Comparison of ENCODE assay signal across 15 cellular contexts in genomic region chr9:136239963-136240330, GRCh38. TPM values are rescaled to one million over a fixed set of nuclear protein-coding genes. Genes with fewer than 3 reads are reported as not detected.
DNase-seq lines count a peak whose midpoint lies in the region; ATAC-seq and TF ChIP-seq lines count a peak whose summit lies in the region.
"Had no signal": no experiment of that assay in that cellular context is flagged by ENCODE, and none has a peak within 500 bp of the region (broad histone marks: within the 10 kb centered on the region; RNA-seq: fewer than 3 reads in every experiment).

No MANE protein-coding gene starts in this region.

- TF ChIP-seq CTCF in GM06990 (IDR thresholded peaks at IDR 0.05; ENCODE audit: insufficient read depth, low read length, poor library complexity, severe bottlenecking) (no peak), OCI-LY1 (IDR thresholded peaks at IDR 0.05; ENCODE audit: low read length) (no peak), right atrium auricular region (IDR thresholded peaks at IDR 0.05) (no peak), GM23338 (conservative IDR thresholded peaks at IDR 0.05; ENCODE audit: low read depth in 2 of 2) (no peak)

- no peak overlapping the region for H3K4me3 Mint-ChIP-seq in GM23338

- no peak overlapping the region; the same call in 1 of the 2 replicates for H3K9ac ChIP-seq in OCI-LY1 (ENCODE audit: low read length)

- H3K27ac Mint-ChIP-seq in GM23338: no peak overlapping the region

- H3K79me2 ChIP-seq in OCI-LY1 (ENCODE audit: insufficient read depth, low read length) (peaks cover 48% of the 10 kb centered on the region), GM23338 (replicated peaks; ENCODE audit: insufficient read depth) (peaks cover 85% of the 10 kb centered on the region)

- ATAC-seq in HG02678 (IDR thresholded peaks at IDR 0.05; ENCODE audit: unreplicated experiment) (peak; percentile 40), GM19467 (IDR thresholded peaks at IDR 0.05; ENCODE audit: unreplicated experiment) (no peak), GM23338 (no peak), left lobe of liver (no peak)

- no peak overlapping the region for H3K4me3 ChIP-seq in GM06990 (replicated peaks; ENCODE audit: low read depth, low read length)
- H3K4me3 ChIP-seq in OCI-LY1 (ENCODE audit: low read depth, low read length, poor library complexity, severe bottlenecking): peak overlapping the region; percentile 40
- no peak overlapping the region for H3K4me3 ChIP-seq in right atrium auricular region
- no peak overlapping the region for H3K4me3 ChIP-seq in GM23338
- H3K4me3 ChIP-seq: coronary artery, SJCRH30 had no signal

- H3K27me3 ChIP-seq in GM06990 (replicated peaks; ENCODE audit: control insufficient read depth, insufficient read depth, low read length) (no peaks in the 10 kb centered on the region), OCI-LY1 (ENCODE audit: insufficient read depth, low read length) (no peaks in the 10 kb centered on the region), right atrium auricular region (no peaks in the 10 kb centered on the region), GM23338 (ENCODE audit: insufficient read depth) (no peaks in the 10 kb centered on the region)
- H3K27me3 ChIP-seq: SJCRH30 had no signal

- H3F3A ChIP-seq in OCI-LY1 (ENCODE audit: insufficient read depth, low read length): peaks cover 9% of the 10 kb centered on the region; the same call in 1 of the 2 replicates
- H3F3A ChIP-seq in GM23338 (replicated peaks; ENCODE audit: low read depth): 0 out of 2 replicates have a peak, but pooled peaks cover 5% of the 10 kb centered on the region

- DNase-seq in GM06990 (ENCODE audit: extremely low read depth, insufficient read length): peak; percentile 59
- DNase-seq in right atrium auricular region (ENCODE audit: low spot score): no peak
- no peak for DNase-seq in NCI-H1105 treated with DMSO at 0.1 percent for 48 hours (lab: John Stamatoyannopoulos, UW)
- DNase-seq in GM23338 (ENCODE audit: low spot score): no peak
- DNase-seq in left lobe of liver (ENCODE audit: low spot score): no peak
- DNase-seq: AML-193, EL, NCI-H226, SJCRH30 had no signal

- H3K4me2 ChIP-seq in OCI-LY1 (ENCODE audit: low read length) (peak overlapping the region; percentile 84), GM23338 (no peak overlapping the region)

- H3K9me3 ChIP-seq in OCI-LY1 (ENCODE audit: low read length) (no peaks in the 10 kb centered on the region), right atrium auricular region (no peaks in the 10 kb centered on the region)
- H3K9me3 ChIP-seq: SJCRH30 had no signal

- no peaks in the 10 kb centered on the region for H3K9me3 Mint-ChIP-seq in GM23338

- H3K4me1 ChIP-seq in OCI-LY1 (ENCODE audit: insufficient read depth, low read length, severe bottlenecking) (peaks cover 75% of the 10 kb centered on the region), right atrium auricular region (peaks cover 4 to 40% of the 10 kb centered on the region in 2 donors), GM23338 (ENCODE audit: insufficient read depth) (peaks cover 21% of the 10 kb centered on the region)

- peak overlapping the region; percentile 89 for H3K27ac ChIP-seq in OCI-LY1 (ENCODE audit: low read depth, low read length, poor library complexity, severe bottlenecking)
- H3K27ac ChIP-seq in right atrium auricular region: peak overlapping the region; percentile 55 to 73
- H3K27ac ChIP-seq in GM23338 (ENCODE audit: low read depth): no peak overlapping the region
- H3K27ac ChIP-seq: coronary artery, SJCRH30 had no signal

- H3K27me3 Mint-ChIP-seq in GM23338 (ENCODE audit: insufficient read depth, low read depth, poor library complexity): peaks cover 12% of the 10 kb centered on the region

- H3K4me1 Mint-ChIP-seq in GM23338: peaks cover 28% of the 10 kb centered on the region

- H3K36me3 ChIP-seq in GM06990 (ENCODE audit: control insufficient read depth, insufficient read depth, low read length) (peaks cover 20% of the 10 kb centered on the region), OCI-LY1 (ENCODE audit: insufficient read depth, low read length) (peaks cover 60% of the 10 kb centered on the region), right atrium auricular region (peaks cover 10% of the 10 kb centered on the region), GM23338 (ENCODE audit: insufficient read depth) (no peaks in the 10 kb centered on the region)

- H2AFZ ChIP-seq in OCI-LY1 (ENCODE audit: low read length): no peak overlapping the region
- no peak overlapping the region for H2AFZ ChIP-seq in GM23338

- H4K20me1 ChIP-seq in OCI-LY1 (ENCODE audit: insufficient read depth, low read length): no peaks in the 10 kb centered on the region
- peaks cover 53% of the 10 kb centered on the region for H4K20me1 ChIP-seq in GM23338 (replicated peaks; ENCODE audit: insufficient read depth)

- peaks cover 3% of the 10 kb centered on the region; the same call in 2 of the 3 replicates for H3K36me3 Mint-ChIP-seq in GM23338 (ENCODE audit: low read depth)

- H3K9me2 ChIP-seq in OCI-LY1 (ENCODE audit: low read depth, low read length) (no peaks in the 10 kb centered on the region), GM23338 (ENCODE audit: insufficient read depth) (no peaks in the 10 kb centered on the region)

TF ChIP-seq in GM23338, 12 proteins besides CTCF, POLR2A, EP300 and RAD21:
- TF ChIP-seq NANOG (IDR thresholded peaks at IDR 0.05; ENCODE audit: borderline replicate concordance): no peak
- no peak for TF ChIP-seq EZH2 (IDR thresholded peaks at IDR 0.05; ENCODE audit: low read depth, unreplicated experiment)
- TF ChIP-seq ZNF114 (CRISPR knock-in tag; IDR thresholded peaks at IDR 0.05): no peak
- no peak for TF ChIP-seq POLR2AphosphoS5 (IDR thresholded peaks at IDR 0.05; ENCODE audit: low read depth)
- no peak for TF ChIP-seq JUNB (IDR thresholded peaks at IDR 0.05; ENCODE audit: unreplicated experiment)

RNA-seq across cellular contexts. Expression of gene QSOX2, which starts 5.7 kb away (rescaled TPM):
- total RNA-seq in right atrium auricular region (1 to 10 TPM; 3.2 to 6.3 TPM), left lobe of liver (4.7 TPM)
- total RNA-seq in GM23338 (2014; rRNA removed; shearing (Covaris generic)): 25.5 and 29.2 TPM in 2 replicates
- 9.2 and 10.5 TPM in 2 replicates for polyA plus RNA-seq in GM23338 (2016; fragmentation: Nextera tagmentation; extraction: Ambion mirVana)

RNA-seq across cellular contexts. Expression of gene LHX3, which starts 35.0 kb away (rescaled TPM):
- total RNA-seq in right atrium auricular region: under 1 TPM in 1 of 2 donors, not detected in 1; 0.16 TPM
- not detected in 2 replicates for total RNA-seq in GM23338 (2014; rRNA removed; shearing (Covaris generic))
- polyA plus RNA-seq in GM23338 (2016; fragmentation: Nextera tagmentation; extraction: Ambion mirVana): 0.08 TPM in 1 of 2 replicates, not detected in the other
- not detected for total RNA-seq in left lobe of liver
- total RNA-seq: fibroblast of lung, renal cortical epithelial cell, SJCRH30 had no signal
- polyA plus RNA-seq: fibroblast of lung had no signal
